In genomic region chr9:76810377-76810957, GRCh38 we compare ENCODE assay signal across 9 cellular contexts. TPM values are rescaled to one million over a fixed set of nuclear protein-coding genes. Genes with fewer than 3 reads are reported as not detected.
DNase-seq lines count a peak whose midpoint lies in the region; ATAC-seq, FAIRE-seq and TF ChIP-seq lines count a peak whose summit lies in the region.
"Had no signal": no experiment of that assay in that cellular context is flagged by ENCODE, and none has a peak within 500 bp of the region (broad histone marks: within the 10 kb centered on the region; RNA-seq: fewer than 3 reads in every experiment).

No MANE protein-coding gene starts in this region.

- CTCF ChIA-PET in WTC11 (lab: Charles Lee), result interaction anchor here (0.5 to 5.6 kb wide), 21 partner anchors 10 to 340 kb away, joined by 3 to 91 read pairs (median 4); partner anchors contain the start of gene PRUNE2

- peak; percentile 98 for FAIRE-seq in A204.1 (lab: Jason Lieb, UNC)

- no peaks in the 10 kb centered on the region for H3K27me3 Mint-ChIP-seq in WTC11 (ENCODE audit: low read depth)

- POLR2A ChIA-PET in WTC11 (lab: Charles Lee), result no interaction called here

- no peaks in the 10 kb centered on the region for H3K36me3 Mint-ChIP-seq in WTC11
- H3K36me3 Mint-ChIP-seq: memory B cell had no signal

- DNase-seq in GM04504 (ENCODE audit: low read depth) (peak; percentile 31), NCI-H1930 (lab: John Stamatoyannopoulos, UW) (peak; percentile 18 to 56), WTC11 (ENCODE audit: low spot score) (peak; percentile 56), head of caudate nucleus (peak in 34 of 42 donors; percentile 9 to 85 (median 50)), putamen (ENCODE audit: low spot score) (peak; percentile 62), UCSD-AML1 (lab: John Stamatoyannopoulos, UW; ENCODE audit: unreplicated experiment) (no peak)

- no peak overlapping the region for H3K4me3 Mint-ChIP-seq in WTC11
- H3K4me3 Mint-ChIP-seq: memory B cell had no signal

- no peaks in the 10 kb centered on the region for H3K9me3 Mint-ChIP-seq in WTC11
- H3K9me3 Mint-ChIP-seq: memory B cell had no signal

- no peak overlapping the region for H3K27ac Mint-ChIP-seq in WTC11
- H3K27ac Mint-ChIP-seq: memory B cell had no signal

- H3K4me1 Mint-ChIP-seq in WTC11, result no peaks in the 10 kb centered on the region
- H3K4me1 Mint-ChIP-seq: memory B cell had no signal

- intact Hi-C loops in head of caudate nucleus (cut with DNase I), result loop anchor here (5.0 kb wide), 1 partner anchor 177 kb away; no protein-coding TSS in a partner anchor

- peak; percentile 76 for TF ChIP-seq CTCF in WTC11 (IDR thresholded peaks at IDR 0.05)

- peak; percentile 66 for ATAC-seq in HG02610 (IDR thresholded peaks at IDR 0.05; ENCODE audit: unreplicated experiment)
- ATAC-seq in WTC11, result peak; percentile 86

TF ChIP-seq in WTC11, 78 proteins besides CTCF, POLR2A, EP300 and RAD21:
- TF ChIP-seq ZNF671 (CRISPR knock-in tag; IDR thresholded peaks at IDR 0.05) (no peak), RELA (CRISPR knock-in tag; IDR thresholded peaks at IDR 0.05; ENCODE audit: borderline replicate concordance) (no peak), ZNF219 (CRISPR knock-in tag; IDR thresholded peaks at IDR 0.05; ENCODE audit: borderline replicate concordance) (no peak), ZMAT4 (CRISPR knock-in tag; IDR thresholded peaks at IDR 0.05) (no peak), RORB (CRISPR knock-in tag; IDR thresholded peaks at IDR 0.05) (no peak), CREB1 (CRISPR knock-in tag; IDR thresholded peaks at IDR 0.05) (no peak), E2F1 (CRISPR knock-in tag; IDR thresholded peaks at IDR 0.05) (no peak), ATF1 (CRISPR knock-in tag; IDR thresholded peaks at IDR 0.05) (no peak), GRHL2 (CRISPR knock-in tag; IDR thresholded peaks at IDR 0.05; ENCODE audit: insufficient replicate concordance, severe bottlenecking) (no peak), TP53 (CRISPR knock-in tag; IDR thresholded peaks at IDR 0.05) (no peak), MXD4 (CRISPR knock-in tag; IDR thresholded peaks at IDR 0.05; ENCODE audit: borderline replicate concordance) (no peak), ZNF423 (CRISPR knock-in tag; IDR thresholded peaks at IDR 0.05) (no peak), SOX15 (CRISPR knock-in tag; IDR thresholded peaks at IDR 0.05) (no peak), JUN (CRISPR knock-in tag; IDR thresholded peaks at IDR 0.05) (no peak), ZNF121 (CRISPR knock-in tag; IDR thresholded peaks at IDR 0.05) (no peak), AFF4 (CRISPR knock-in tag; IDR thresholded peaks at IDR 0.05; ENCODE audit: borderline replicate concordance) (no peak), ZNF512 (CRISPR knock-in tag; IDR thresholded peaks at IDR 0.05; ENCODE audit: borderline replicate concordance) (no peak), CREM (CRISPR knock-in tag; IDR thresholded peaks at IDR 0.05) (no peak)

RNA-seq across cellular contexts. Expression of gene PCA3, which starts 46.2 kb away (rescaled TPM):
- total RNA-seq in WTC11 (2021), result not detected in 3 replicates
